In the genomic region with DNA sequence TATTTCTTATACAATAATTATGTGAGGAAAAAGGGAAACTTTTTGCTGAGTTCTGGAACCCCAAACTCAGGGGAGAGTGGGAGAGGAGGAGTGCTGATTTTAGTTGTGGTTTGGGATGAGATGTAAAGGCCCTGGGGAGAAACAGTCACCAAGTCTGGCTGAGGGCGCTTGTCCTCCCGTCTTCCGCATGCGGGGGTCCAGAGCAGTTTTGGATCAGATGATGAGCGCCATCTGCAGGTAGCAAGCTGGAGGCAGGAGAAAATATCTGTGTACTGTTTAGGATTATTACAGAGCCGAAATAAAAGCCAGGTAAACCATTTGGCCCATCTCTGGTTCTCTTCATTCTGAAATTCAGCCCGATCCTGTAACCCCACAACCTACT, we compare ENCODE assay signal across 8 cellular contexts. TPM values are rescaled to one million over a fixed set of nuclear protein-coding genes. Genes with fewer than 3 reads are reported as not detected.
DNase-seq lines count a peak whose midpoint lies in the region; FAIRE-seq and TF ChIP-seq lines count a peak whose summit lies in the region.

No MANE protein-coding gene starts in this region.

- no peak overlapping the region for H3K9ac ChIP-seq in endothelial cell of umbilical vein (replicated peaks; ENCODE audit: extremely low read depth, insufficient read depth, low read length)

- peak overlapping the region; percentile 95 for H3K4me2 ChIP-seq in endothelial cell of umbilical vein (ENCODE audit: insufficient read depth, low read length)

- no peak for TF ChIP-seq POLR2A in endothelial cell of umbilical vein (IDR thresholded peaks at IDR 0.05; ENCODE audit: low read depth, low read length)

- POLR2A ChIA-PET in endothelial cell of umbilical vein (lab: Charles Lee) = interaction anchor here (1.4 kb wide), 1 partner anchor 286 kb away, joined by 4 read pairs; no protein-coding TSS in a partner anchor

- peak overlapping the region; percentile 99 for H2AFZ ChIP-seq in endothelial cell of umbilical vein (ENCODE audit: low read depth, low read length)

- no peaks in the 10 kb centered on the region for H3K9me1 ChIP-seq in endothelial cell of umbilical vein (replicated peaks; ENCODE audit: control insufficient read depth, extremely low read depth, insufficient read depth, low read length)

- no peaks in the 10 kb centered on the region for H3K27me3 ChIP-seq in endothelial cell of umbilical vein (ENCODE audit: control insufficient read depth in 2 of 2, insufficient read depth in 2 of 2, low read length in 2 of 2)
- H3K27me3 ChIP-seq in mononuclear cell (ENCODE audit: insufficient read depth, low read length) = no peaks in the 10 kb centered on the region

- peak; percentile 75 to 80 for TF ChIP-seq CTCF in endothelial cell of umbilical vein (IDR thresholded peaks at IDR 0.05; ENCODE audit: extremely low read depth in 1 of 2, insufficient read depth in 1 of 2, low read depth in 1 of 2, low read length in 2 of 2)

- H3K4me1 ChIP-seq in endothelial cell of umbilical vein (ENCODE audit: control insufficient read depth, extremely low read depth, insufficient read depth, low read length) (peaks cover 20% of the 10 kb centered on the region), mononuclear cell (ENCODE audit: insufficient read depth, low read length) (peaks cover 51% of the 10 kb centered on the region)

- no peak overlapping the region for H3K27ac ChIP-seq in endothelial cell of umbilical vein (ENCODE audit: insufficient read depth, low read depth, low read length)

- BruUV-seq in endothelial cell of umbilical vein (replicated peaks; lab: Mats Ljungman, UMichigan) = no TSS peak

- no peaks in the 10 kb centered on the region for H3K79me2 ChIP-seq in endothelial cell of umbilical vein (ENCODE audit: control insufficient read depth, insufficient read depth, low read length)

- DNase-seq in SIG-M5 treated with dmso at 0.1 percent for 504 hours (lab: John Stamatoyannopoulos, UW; ENCODE audit: unreplicated experiment) (peak; percentile 82), SIG-M5 (lab: John Stamatoyannopoulos, UW) (no peak), HT1080 (ENCODE audit: low read depth) (peak; percentile 86), NK-92 (lab: John Stamatoyannopoulos, UW; ENCODE audit: unreplicated experiment) (peak; percentile 17), endothelial cell of umbilical vein (ENCODE audit: low read depth, low spot score) (peak; percentile 79)
- peak; percentile 43 to 59 (median 47) for DNase-seq in activated CD8-positive, alpha-beta memory T cell treated with anti-CD3 and anti-CD28 coated beads for 48 hours (ENCODE audit: low read depth in 2 of 3, low spot score in 2 of 3)
- DNase-seq in stimulated activated CD8-positive, alpha-beta memory T cell treated with anti-CD3 and anti-CD28 coated beads, Interleukin-15, amount 100 ng/mL, for 48 hours (ENCODE audit: low read depth in 2 of 2) = peak; percentile 55 to 68

- CTCF ChIA-PET in endothelial cell of umbilical vein (lab: Charles Lee) = interaction anchor here (0.7 to 5.5 kb wide), 38 partner anchors 10 to 1133 kb away, joined by 3 to 129 read pairs (median 4); partner anchors contain the start of genes DTX3L, FAM162A, HSPBAP1 and KPNA1

- intact Hi-C loops in endothelial cell of umbilical vein (cut with micrococcal nuclease) = loop anchor here (1.0 to 10.0 kb wide), 7 partner anchors 115 to 1133 kb away; partner anchors contain the start of genes DTX3L, KPNA1 and PARP9

- H4K20me1 ChIP-seq in endothelial cell of umbilical vein (replicated peaks; ENCODE audit: control insufficient read depth, extremely low read depth, insufficient read depth, low read length) = no peaks in the 10 kb centered on the region

- dilution Hi-C loops in endothelial cell of umbilical vein (cut with MboI; ENCODE audit: extremely low pct_ligation_motif_present, low sequenced_read_pairs) = no loop called here

- H3K9me3 ChIP-seq in endothelial cell of umbilical vein (replicated peaks; ENCODE audit: control insufficient read depth, insufficient read depth, low read length) (no peaks in the 10 kb centered on the region), mononuclear cell (ENCODE audit: low read depth, low read length) (no peaks in the 10 kb centered on the region)

- no peaks in the 10 kb centered on the region for H3K36me3 ChIP-seq in endothelial cell of umbilical vein (ENCODE audit: control insufficient read depth in 2 of 2, extremely low read depth in 1 of 2, insufficient read depth in 2 of 2, low read length in 2 of 2)

- H3K4me3 ChIP-seq in endothelial cell of umbilical vein (replicated peaks in 1 of 3; ENCODE audit: insufficient read depth in 1 of 3, low read depth in 1 of 3, low read length in 3 of 3) (peak overlapping the region in 2 of 3 experiments; percentile 6 to 8), mononuclear cell (ENCODE audit: low read length) (peak overlapping the region; percentile 3)

- FAIRE-seq in endothelial cell of umbilical vein (lab: Jason Lieb, UNC) = peak; percentile 85

TF ChIP-seq in endothelial cell of umbilical vein, 7 proteins besides CTCF, POLR2A, EP300 and RAD21:
- TF ChIP-seq, protein P1, sequence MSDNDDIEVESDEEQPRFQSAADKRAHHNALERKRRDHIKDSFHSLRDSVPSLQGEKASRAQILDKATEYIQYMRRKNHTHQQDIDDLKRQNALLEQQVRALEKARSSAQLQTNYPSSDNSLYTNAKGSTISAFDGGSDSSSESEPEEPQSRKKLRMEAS (IDR thresholded peaks at IDR 0.05; ENCODE audit: insufficient read depth, insufficient read length) = no peak
- TF ChIP-seq JUN (IDR thresholded peaks at IDR 0.05; ENCODE audit: borderline replicate concordance, insufficient read depth, insufficient read length, low read depth) (no peak), POLR2AphosphoS5 (IDR thresholded peaks at IDR 0.05; ENCODE audit: insufficient read depth, low read depth, low read length) (no peak), MYC (IDR thresholded peaks at IDR 0.05; ENCODE audit: low read depth, low read length) (no peak), EZH2 (IDR thresholded peaks at IDR 0.05; ENCODE audit: borderline replicate concordance, low read depth, low read length, severe bottlenecking) (no peak), GATA2 (IDR thresholded peaks at IDR 0.05; ENCODE audit: insufficient read depth, insufficient read length, low read depth, low read length) (no peak), FOS (IDR thresholded peaks at IDR 0.05; ENCODE audit: borderline replicate concordance, insufficient read depth, low read length) (no peak)

RNA-seq across cellular contexts. Expression of gene PARP14, which starts 1.6 kb away (rescaled TPM):
- total RNA-seq in HT1080 (2014; rRNA removed; shearing (Covaris generic)) = 19.8 and 21.0 TPM in 2 replicates
- polyA plus RNA-seq in HT1080 (2015; cell fraction: cytosol; rRNA removed) = 6.8 and 9.5 TPM in 2 replicates
- 36.2 and 42.0 TPM in 2 replicates for polyA plus RNA-seq in HT1080 (2015; cell fraction: nucleus; rRNA removed)
- total RNA-seq in endothelial cell of umbilical vein (32.4 and 41.5 TPM in 2 replicates), mononuclear cell (120 TPM)
- polyA plus RNA-seq in endothelial cell of umbilical vein = 18.8 and 19.7 TPM in 2 replicates
- 14.8 and 15.9 TPM in 2 replicates for polyA plus RNA-seq in endothelial cell of umbilical vein (2011; cell fraction: cytosol; rRNA removed)
- 43.5 and 48.0 TPM in 2 replicates for polyA plus RNA-seq in endothelial cell of umbilical vein (2011; cell fraction: nucleus; rRNA removed)
- 16.7 and 22.1 TPM in 2 replicates for polyA plus RNA-seq in endothelial cell of umbilical vein (2012)
- polyA minus RNA-seq in endothelial cell of umbilical vein = 49.1 and 50.2 TPM in 2 replicates
- 24.7 TPM for polyA minus RNA-seq in endothelial cell of umbilical vein (2011; cell fraction: cytosol; rRNA and poly(A)+ RNA removed)
- polyA minus RNA-seq in endothelial cell of umbilical vein (2011; cell fraction: nucleus; rRNA and poly(A)+ RNA removed) = 43.5 and 49.2 TPM in 2 replicates
